Comparison of ENCODE assay signal across 19 cellular contexts in the genomic region with DNA sequence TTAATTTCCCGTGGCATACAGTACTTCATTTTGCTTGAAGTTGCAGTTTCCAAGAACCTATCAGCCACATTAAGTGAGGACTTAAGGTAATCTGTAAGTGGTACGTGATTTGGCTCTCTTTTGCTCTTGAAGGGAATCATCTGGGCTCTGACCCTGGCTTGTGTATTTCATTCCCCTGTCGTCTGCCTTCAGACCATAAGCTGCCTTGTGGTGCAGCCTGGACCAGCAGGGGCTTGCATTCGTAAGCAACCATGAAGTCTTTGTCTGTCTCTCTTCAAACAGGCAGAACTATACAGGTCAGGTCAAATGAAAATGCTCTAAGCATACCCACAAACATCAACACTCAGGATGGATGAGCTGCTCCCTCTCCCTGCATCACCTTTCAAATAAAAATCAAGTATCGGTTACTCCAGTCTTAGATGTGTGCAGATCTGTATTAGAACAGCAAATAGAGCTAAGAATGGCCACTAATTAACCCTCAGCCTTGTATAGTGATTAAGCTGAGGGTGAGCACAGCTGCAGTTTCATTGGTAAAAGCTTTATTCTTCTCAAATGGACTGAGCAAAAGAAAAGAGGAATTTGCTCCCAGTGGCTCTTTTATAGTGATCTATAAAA.
DNase-seq lines count a peak whose midpoint lies in the region; ATAC-seq and TF ChIP-seq lines count a peak whose summit lies in the region.
"Had no signal": no experiment of that assay in that cellular context is flagged by ENCODE, and none has a peak within 500 bp of the region (broad histone marks: within the 10 kb centered on the region; RNA-seq: fewer than 3 reads in every experiment).

No MANE protein-coding gene starts in this region.

- H3K9ac ChIP-seq in HUES64 (ENCODE audit: low read depth, low read length) = peak overlapping the region; percentile 2; the same call in 1 of the 2 replicates
- H3K9ac ChIP-seq in endodermal cell (ENCODE audit: extremely low read depth, low read length, poor library complexity, severe bottlenecking) = no peak overlapping the region
- H3K9ac ChIP-seq: KMS-11 had no signal

- H3K9me3 ChIP-seq in HUES64 (ENCODE audit: insufficient read depth, low read depth, low read length) = no peaks in the 10 kb centered on the region
- no peaks in the 10 kb centered on the region for H3K9me3 ChIP-seq in endodermal cell (ENCODE audit: control insufficient read depth, low read length)
- H3K9me3 ChIP-seq in neuron (ENCODE audit: low read length) = no peaks in the 10 kb centered on the region
- H3K9me3 ChIP-seq in upper lobe of left lung = no peaks in the 10 kb centered on the region
- H3K9me3 ChIP-seq: testis had no signal

- no peak overlapping the region for H3K4me3 Mint-ChIP-seq in endodermal cell
- no peak overlapping the region for H3K4me3 Mint-ChIP-seq in stimulated activated naive B cell treated with anti-CD40 and anti-IgM and Interleukin-4, amounts not matched to agents 10 μg/mL and 1 μg/mL and 100 μg/mL, for 72 hours
- H3K4me3 Mint-ChIP-seq: activated CD4-positive, alpha-beta T cell treated with anti-CD3 and anti-CD28 coated beads, Interleukin-2, amount 10 ng/mL, durations not matched to agents 24 days and 14 days; activated naive CD8-positive, alpha-beta T cell treated with anti-CD3 and anti-CD28 coated beads, Interleukin-2, amount 50 U/mL, for 24 hours; CD4-positive, alpha-beta T cell; naive thymus-derived CD4-positive, alpha-beta T cell had no signal

- TF ChIP-seq EP300 in upper lobe of left lung (IDR thresholded peaks at IDR 0.05) = no peak

- H3K27ac ChIP-seq in HUES64 (ENCODE audit: low read depth, low read length) = no peak overlapping the region
- H3K27ac ChIP-seq in endodermal cell (ENCODE audit: low read depth, low read length) = peak overlapping the region; percentile 71
- no peak overlapping the region for H3K27ac ChIP-seq in upper lobe of left lung
- H3K27ac ChIP-seq: KMS-11, testis had no signal

- TF ChIP-seq POLR2A in upper lobe of left lung (IDR thresholded peaks at IDR 0.05) = no peak

- TF ChIP-seq CTCF in endodermal cell (conservative IDR thresholded peaks at IDR 0.05) (peak; percentile 33), upper lobe of left lung (IDR thresholded peaks at IDR 0.05) (no peak)

- H3K9me3 Mint-ChIP-seq in endodermal cell = no peaks in the 10 kb centered on the region
- no peaks in the 10 kb centered on the region for H3K9me3 Mint-ChIP-seq in stimulated activated naive B cell treated with anti-CD40 and anti-IgM and Interleukin-4, amounts not matched to agents 10 μg/mL and 1 μg/mL and 100 μg/mL, for 72 hours
- H3K9me3 Mint-ChIP-seq: activated CD4-positive, alpha-beta T cell treated with anti-CD3 and anti-CD28 coated beads, Interleukin-2, amount 10 ng/mL, durations not matched to agents 24 days and 14 days; activated naive CD8-positive, alpha-beta T cell treated with anti-CD3 and anti-CD28 coated beads, Interleukin-2, amount 50 U/mL, for 24 hours; CD4-positive, alpha-beta T cell; naive thymus-derived CD4-positive, alpha-beta T cell had no signal

- H3K4me1 ChIP-seq in HUES64 (ENCODE audit: insufficient read depth, low read length) = peaks cover 30% of the 10 kb centered on the region
- peaks cover 5% of the 10 kb centered on the region for H3K4me1 ChIP-seq in endodermal cell (ENCODE audit: control insufficient read depth, insufficient read depth, low read length)
- peaks cover 14% of the 10 kb centered on the region for H3K4me1 ChIP-seq in neuron (ENCODE audit: insufficient read depth, low read length)
- no peaks in the 10 kb centered on the region for H3K4me1 ChIP-seq in upper lobe of left lung
- H3K4me1 ChIP-seq: testis had no signal

- H3K27me3 Mint-ChIP-seq in endodermal cell (ENCODE audit: insufficient read depth) = no peaks in the 10 kb centered on the region
- no peaks in the 10 kb centered on the region for H3K27me3 Mint-ChIP-seq in stimulated activated naive B cell treated with anti-CD40 and anti-IgM and Interleukin-4, amounts not matched to agents 10 μg/mL and 1 μg/mL and 100 μg/mL, for 72 hours
- H3K27me3 Mint-ChIP-seq: activated CD4-positive, alpha-beta T cell treated with anti-CD3 and anti-CD28 coated beads, Interleukin-2, amount 10 ng/mL, durations not matched to agents 24 days and 14 days; activated naive CD8-positive, alpha-beta T cell treated with anti-CD3 and anti-CD28 coated beads, Interleukin-2, amount 50 U/mL, for 24 hours; CD4-positive, alpha-beta T cell; naive thymus-derived CD4-positive, alpha-beta T cell had no signal

- 55% methylated on average over 5 of the region's 5 CpGs for WGBS in HUES64
- WGBS in endodermal cell (ENCODE audit: insufficient coverage in 1 of 2, insufficient read length in 1 of 2), 2 experiments = 31 to 50% methylated on average over 3 to 5 of the region's 5 CpGs
- 79 to 84% methylated on average over 5 of the region's 5 CpGs for WGBS in upper lobe of left lung, 2 donors

- ATAC-seq in GM19035 (IDR thresholded peaks at IDR 0.05; ENCODE audit: unreplicated experiment) (no peak), upper lobe of left lung (ENCODE audit: low FRiP score in 2 of 2) (no peak)
- ATAC-seq in stimulated activated naive B cell treated with anti-CD40 and anti-IgM and Interleukin-4, amounts not matched to agents 10 μg/mL and 1 μg/mL and 100 μg/mL, for 72 hours (replicated peaks) = no peak
- ATAC-seq: activated naive CD8-positive, alpha-beta T cell treated with anti-CD3 and anti-CD28 coated beads, Interleukin-2, amount 50 U/mL, for 24 hours; naive thymus-derived CD4-positive, alpha-beta T cell had no signal

- no peaks in the 10 kb centered on the region for H3K36me3 Mint-ChIP-seq in endodermal cell (ENCODE audit: low read depth)
- H3K36me3 Mint-ChIP-seq in stimulated activated naive B cell treated with anti-CD40 and anti-IgM and Interleukin-4, amounts not matched to agents 10 μg/mL and 1 μg/mL and 100 μg/mL, for 72 hours = peaks cover 7 to 16% of the 10 kb centered on the region in 2 donors

- H3K27me3 ChIP-seq in HUES64 (ENCODE audit: insufficient read depth, low read length) (no peaks in the 10 kb centered on the region), endodermal cell (ENCODE audit: control insufficient read depth, insufficient read depth, low read length, poor library complexity, severe bottlenecking) (no peaks in the 10 kb centered on the region), neuron (ENCODE audit: insufficient read depth, low read length) (no peaks in the 10 kb centered on the region), upper lobe of left lung (no peaks in the 10 kb centered on the region)
- H3K27me3 ChIP-seq: testis had no signal

- H3K4me3 ChIP-seq in HUES64 (ENCODE audit: low read length) (no peak overlapping the region), endodermal cell (ENCODE audit: low read length) (no peak overlapping the region), neuron (ENCODE audit: low read length) (peak overlapping the region; percentile 28), upper lobe of left lung (no peak overlapping the region)
- H3K4me3 ChIP-seq: testis had no signal

- H3K27ac Mint-ChIP-seq in endodermal cell = peak overlapping the region; percentile 49
- no peak overlapping the region for H3K27ac Mint-ChIP-seq in stimulated activated naive B cell treated with anti-CD40 and anti-IgM and Interleukin-4, amounts not matched to agents 10 μg/mL and 1 μg/mL and 100 μg/mL, for 72 hours
- H3K27ac Mint-ChIP-seq: activated CD4-positive, alpha-beta T cell treated with anti-CD3 and anti-CD28 coated beads, Interleukin-2, amount 10 ng/mL, durations not matched to agents 24 days and 14 days; activated naive CD8-positive, alpha-beta T cell treated with anti-CD3 and anti-CD28 coated beads, Interleukin-2, amount 50 U/mL, for 24 hours; CD4-positive, alpha-beta T cell; naive thymus-derived CD4-positive, alpha-beta T cell had no signal

- DNase-seq in NCI-H774 (lab: John Stamatoyannopoulos, UW) (peak; percentile 28), endodermal cell (peak; percentile 70), upper lobe of left lung (no peak)
- DNase-seq in activated CD4-positive, alpha-beta T cell treated with anti-CD3 and anti-CD28 coated beads for 4 hours = no peak
- no peak for DNase-seq in stimulated activated naive B cell treated with anti-CD40 and anti-IgM and Interleukin-4, amounts not matched to agents 10 μg/mL and 1 μg/mL and 100 μg/mL, for 72 hours
- DNase-seq: activated CD4-positive, alpha-beta T cell treated with anti-CD3 and anti-CD28 coated beads, Interleukin-2, amount 10 ng/mL, durations not matched to agents 24 days and 14 days; activated naive CD8-positive, alpha-beta T cell treated with anti-CD3 and anti-CD28 coated beads, Interleukin-2, amount 50 U/mL, for 24 hours; CD4-positive, alpha-beta T cell; kidney; mesenchymal stem cell; naive thymus-derived CD4-positive, alpha-beta T cell; NCI-H2107; NCI-H526; T-helper 1 cell; testis had no signal

- H3K36me3 ChIP-seq in HUES64 (ENCODE audit: insufficient read depth, low read length) (no peaks in the 10 kb centered on the region), endodermal cell (ENCODE audit: control insufficient read depth, insufficient read depth, low read length) (no peaks in the 10 kb centered on the region), neuron (ENCODE audit: insufficient read depth, low read length) (no peaks in the 10 kb centered on the region), upper lobe of left lung (no peaks in the 10 kb centered on the region)

- H2AFZ ChIP-seq in neuron (ENCODE audit: low read depth, low read length) = peak overlapping the region; percentile 12

- peaks cover 26% of the 10 kb centered on the region for H3K4me1 Mint-ChIP-seq in endodermal cell
- H3K4me1 Mint-ChIP-seq in stimulated activated naive B cell treated with anti-CD40 and anti-IgM and Interleukin-4, amounts not matched to agents 10 μg/mL and 1 μg/mL and 100 μg/mL, for 72 hours = peaks cover 1 to 3% of the 10 kb centered on the region in 2 donors
- H3K4me1 Mint-ChIP-seq: activated CD4-positive, alpha-beta T cell treated with anti-CD3 and anti-CD28 coated beads, Interleukin-2, amount 10 ng/mL, durations not matched to agents 24 days and 14 days; activated naive CD8-positive, alpha-beta T cell treated with anti-CD3 and anti-CD28 coated beads, Interleukin-2, amount 50 U/mL, for 24 hours; naive thymus-derived CD4-positive, alpha-beta T cell had no signal

Comparison
In these comparisons a context has a peak if more than half of its experiments do, and no peak if none do; other contexts are left out.
1. DNase-seq: peak in NCI-H774 (single experiment) and endodermal cell (single experiment); none in activated CD4-positive, alpha-beta T cell treated with anti-CD3 and anti-CD28 coated beads for 4 hours (0 of 2), upper lobe of left lung (0 of 2) and stimulated activated naive B cell treated with anti-CD40 and anti-IgM and Interleukin-4, amounts not matched to agents 10 μg/mL and 1 μg/mL and 100 μg/mL, for 72 hours (single experiment).